In the genomic region with DNA sequence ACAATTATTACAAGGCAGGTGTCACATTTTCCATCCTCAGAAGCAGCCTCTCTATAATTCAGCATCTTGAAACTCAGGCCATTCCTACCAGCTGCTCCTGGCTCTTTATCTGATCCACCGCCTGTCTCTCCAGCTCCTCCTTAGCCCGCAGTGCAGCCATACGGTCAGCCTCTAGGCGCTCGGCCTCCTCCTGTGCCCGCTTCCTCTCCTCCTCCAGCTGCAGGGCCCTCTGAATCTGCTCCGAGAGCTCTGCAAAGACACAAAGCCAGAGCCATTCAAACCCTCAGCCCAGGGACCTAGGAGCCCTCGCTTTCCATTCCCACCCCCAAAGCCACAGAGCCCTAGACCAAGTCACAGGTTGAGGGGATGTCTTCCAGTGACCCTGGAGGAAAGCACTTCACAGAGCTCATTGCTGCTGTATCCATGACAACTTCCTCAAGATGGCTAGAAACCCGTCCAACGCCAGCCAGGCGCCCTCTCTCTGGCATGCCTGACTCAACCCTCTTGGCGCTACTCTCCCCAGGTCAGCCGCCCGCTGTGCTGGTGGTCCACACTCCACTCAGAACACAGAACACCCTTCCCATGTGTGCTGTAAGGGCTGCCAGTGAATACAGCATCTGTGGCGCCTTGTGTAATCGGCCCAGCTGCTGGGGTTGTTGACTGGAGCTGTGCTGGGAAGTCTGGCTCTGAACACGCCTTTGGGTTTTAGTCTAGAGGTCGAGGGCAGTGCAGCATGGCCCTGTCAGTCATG, we compare ENCODE assay signal across 1 cellular context.
TF ChIP-seq lines count a peak whose summit lies in the region.

No MANE protein-coding gene starts in this region.

TF ChIP-seq in SK-N-SH treated with all-trans-retinoic acid at 6 μM for 48 hours, 23 proteins besides CTCF, POLR2A, EP300 and RAD21 (continued from another document):
- TF ChIP-seq, protein P1, sequence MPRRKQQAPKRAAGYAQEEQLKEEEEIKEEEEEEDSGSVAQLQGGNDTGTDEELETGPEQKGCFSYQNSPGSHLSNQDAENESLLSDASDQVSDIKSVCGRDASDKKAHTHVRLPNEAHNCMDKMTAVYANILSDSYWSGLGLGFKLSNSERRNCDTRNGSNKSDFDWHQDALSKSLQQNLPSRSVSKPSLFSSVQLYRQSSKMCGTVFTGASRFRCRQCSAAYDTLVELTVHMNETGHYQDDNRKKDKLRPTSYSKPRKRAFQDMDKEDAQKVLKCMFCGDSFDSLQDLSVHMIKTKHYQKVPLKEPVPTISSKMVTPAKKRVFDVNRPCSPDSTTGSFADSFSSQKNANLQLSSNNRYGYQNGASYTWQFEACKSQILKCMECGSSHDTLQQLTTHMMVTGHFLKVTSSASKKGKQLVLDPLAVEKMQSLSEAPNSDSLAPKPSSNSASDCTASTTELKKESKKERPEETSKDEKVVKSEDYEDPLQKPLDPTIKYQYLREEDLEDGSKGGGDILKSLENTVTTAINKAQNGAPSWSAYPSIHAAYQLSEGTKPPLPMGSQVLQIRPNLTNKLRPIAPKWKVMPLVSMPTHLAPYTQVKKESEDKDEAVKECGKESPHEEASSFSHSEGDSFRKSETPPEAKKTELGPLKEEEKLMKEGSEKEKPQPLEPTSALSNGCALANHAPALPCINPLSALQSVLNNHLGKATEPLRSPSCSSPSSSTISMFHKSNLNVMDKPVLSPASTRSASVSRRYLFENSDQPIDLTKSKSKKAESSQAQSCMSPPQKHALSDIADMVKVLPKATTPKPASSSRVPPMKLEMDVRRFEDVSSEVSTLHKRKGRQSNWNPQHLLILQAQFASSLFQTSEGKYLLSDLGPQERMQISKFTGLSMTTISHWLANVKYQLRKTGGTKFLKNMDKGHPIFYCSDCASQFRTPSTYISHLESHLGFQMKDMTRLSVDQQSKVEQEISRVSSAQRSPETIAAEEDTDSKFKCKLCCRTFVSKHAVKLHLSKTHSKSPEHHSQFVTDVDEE (CRISPR knock-in tag; IDR thresholded peaks at IDR 0.05) = no peak
